ENCODE assay signal across 8 cellular contexts in genomic region chr1:161469924-161470499, GRCh38.
A peak's percentile ranks its signal among the peaks of the same experiment; 100 is the strongest.
DNase-seq lines count a peak whose midpoint lies in the region; ATAC-seq lines count a peak whose summit lies in the region.
"Not testable (repeated sequence)": the region's sequence is repeated elsewhere in the genome, so short reads cannot be mapped to it uniquely, and the experiment has no call there.

No MANE protein-coding gene starts in this region.

- peaks cover 31% of the 10 kb centered on the region for H3K27me3 Mint-ChIP-seq in central memory CD8-positive, alpha-beta T cell

- H3K36me3 Mint-ChIP-seq in central memory CD8-positive, alpha-beta T cell (ENCODE audit: insufficient read depth) = peaks cover 10% of the 10 kb centered on the region
- not testable (repeated sequence) for H3K36me3 Mint-ChIP-seq in stimulated activated effector memory CD8-positive, alpha-beta T cell treated with anti-CD3 and anti-CD28 coated beads, Interleukin-12 subunit alpha, Interleukin-12 subunit beta, amount 100 ng/mL, for 72 hours

- not testable (repeated sequence) for H3K27ac Mint-ChIP-seq in central memory CD8-positive, alpha-beta T cell (ENCODE audit: low read depth); stimulated activated effector memory CD8-positive, alpha-beta T cell treated with anti-CD3 and anti-CD28 coated beads, Interleukin-12 subunit alpha, Interleukin-12 subunit beta, amount 100 ng/mL, for 72 hours

- ATAC-seq in GM18511 (IDR thresholded peaks at IDR 0.05; ENCODE audit: unreplicated experiment) (peak; percentile 41), GM19438 (IDR thresholded peaks at IDR 0.05; ENCODE audit: low read depth, unreplicated experiment) (peak; percentile 23), GM21786 (IDR thresholded peaks at IDR 0.05; ENCODE audit: unreplicated experiment) (peak; percentile 34), HG02943 (IDR thresholded peaks at IDR 0.05; ENCODE audit: low read depth, unreplicated experiment) (peak; percentile 10), HG03342 (IDR thresholded peaks at IDR 0.05; ENCODE audit: unreplicated experiment) (peak; percentile 35), SK-N-SH treated with all-trans-retinoic acid at 6 μM for 48 hours (peak; percentile 0; the same call in 1 of the 3 replicates)
- peak; percentile 16 for ATAC-seq in central memory CD8-positive, alpha-beta T cell (replicated peaks; ENCODE audit: extremely low read depth, poor library complexity, severe bottlenecking)
- ATAC-seq in stimulated activated effector memory CD8-positive, alpha-beta T cell treated with anti-CD3 and anti-CD28 coated beads, Interleukin-12 subunit alpha, Interleukin-12 subunit beta, amount 100 ng/mL, for 72 hours = peak; percentile 47

- peaks cover 17% of the 10 kb centered on the region for H3K4me1 Mint-ChIP-seq in central memory CD8-positive, alpha-beta T cell
- H3K4me1 Mint-ChIP-seq in stimulated activated effector memory CD8-positive, alpha-beta T cell treated with anti-CD3 and anti-CD28 coated beads, Interleukin-12 subunit alpha, Interleukin-12 subunit beta, amount 100 ng/mL, for 72 hours = peaks cover 17% of the 10 kb centered on the region

- H3K4me3 Mint-ChIP-seq in central memory CD8-positive, alpha-beta T cell; stimulated activated effector memory CD8-positive, alpha-beta T cell treated with anti-CD3 and anti-CD28 coated beads, Interleukin-12 subunit alpha, Interleukin-12 subunit beta, amount 100 ng/mL, for 72 hours: not testable (repeated sequence)

- H3K9me3 Mint-ChIP-seq in central memory CD8-positive, alpha-beta T cell; stimulated activated effector memory CD8-positive, alpha-beta T cell treated with anti-CD3 and anti-CD28 coated beads, Interleukin-12 subunit alpha, Interleukin-12 subunit beta, amount 100 ng/mL, for 72 hours: not testable (repeated sequence)

- DNase-seq in central memory CD8-positive, alpha-beta T cell (ENCODE audit: low spot score in 2 of 2); stimulated activated effector memory CD8-positive, alpha-beta T cell treated with anti-CD3 and anti-CD28 coated beads, Interleukin-12 subunit alpha, Interleukin-12 subunit beta, amount 100 ng/mL, for 72 hours (ENCODE audit: low spot score in 2 of 2): not testable (repeated sequence)
